ENCODE assay signal across 11 cellular contexts in the genomic region with DNA sequence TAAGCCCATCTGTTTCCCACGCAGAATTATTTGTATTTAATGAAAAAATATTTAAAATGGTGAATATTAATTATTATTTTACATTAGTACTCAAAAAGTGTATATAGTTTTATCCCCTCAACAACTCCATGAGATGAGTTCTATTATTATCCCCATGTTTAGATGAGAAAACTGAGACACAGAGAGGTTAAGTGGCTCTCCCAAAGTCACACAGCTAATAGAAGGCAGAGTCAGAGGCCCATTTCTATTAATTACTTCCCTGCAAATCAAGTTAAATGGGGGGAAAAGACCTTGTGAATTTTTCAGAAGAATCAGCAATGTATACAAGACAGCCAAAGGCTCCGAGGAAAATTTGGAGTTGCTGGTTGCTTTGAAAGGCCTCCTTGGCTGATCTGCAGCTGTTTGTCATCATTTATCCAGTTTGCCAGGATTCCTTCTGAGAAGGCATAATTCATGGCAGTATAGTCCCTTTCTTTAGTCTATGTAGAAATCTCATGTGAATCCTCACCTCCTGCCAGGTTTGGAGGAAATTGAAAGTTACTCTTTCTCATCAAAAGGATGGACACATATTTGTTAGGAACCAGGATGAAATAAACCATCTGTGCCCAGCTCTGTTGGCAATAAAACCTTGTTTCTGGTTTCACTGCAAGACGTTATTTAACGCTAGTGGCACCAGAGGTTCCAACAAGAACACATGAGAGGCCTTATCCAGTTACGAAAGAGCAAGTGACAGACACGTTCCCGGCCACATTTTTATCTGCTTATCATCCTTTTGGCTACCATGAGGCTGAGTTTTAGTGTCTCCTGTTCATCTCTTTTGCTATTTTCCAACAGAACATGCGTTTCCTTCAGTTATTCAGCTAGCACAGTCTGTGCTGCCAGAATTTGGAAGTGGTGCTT. TPM values are rescaled to one million over a fixed set of nuclear protein-coding genes. Genes with fewer than 3 reads are reported as not detected.
DNase-seq lines count a peak whose midpoint lies in the region; ATAC-seq and TF ChIP-seq lines count a peak whose summit lies in the region.
"Had no signal": no experiment of that assay in that cellular context is flagged by ENCODE, and none has a peak within 500 bp of the region (broad histone marks: within the 10 kb centered on the region; RNA-seq: fewer than 3 reads in every experiment).

No MANE protein-coding gene starts in this region.

- intact Hi-C loops in CD4-positive, alpha-beta memory T cell (cut with micrococcal nuclease), result loop anchor here (1.0 to 5.0 kb wide), 2 partner anchors 146 to 329 kb away; a partner anchor contains a TSS
- intact Hi-C loops in esophagus squamous epithelium (cut with DNase I), result loop anchor here (5.0 kb wide), 1 partner anchor 64 kb away; no protein-coding TSS in a partner anchor
- intact Hi-C loops in psoas muscle (cut with DNase I), result loop anchor here (2.0 to 10.0 kb wide), 4 partner anchors 64 to 356 kb away; no protein-coding TSS in a partner anchor

- peaks cover 47 to 62% (median 55%) of the 10 kb centered on the region in 4 donors for H3K4me1 Mint-ChIP-seq in CD4-positive, alpha-beta memory T cell

- no peaks in the 10 kb centered on the region for H3K9me3 ChIP-seq in CD4-positive, alpha-beta memory T cell (ENCODE audit: control insufficient read depth in 1 of 2, low read length in 2 of 2)
- H3K9me3 ChIP-seq in esophagus squamous epithelium (no peaks in the 10 kb centered on the region), psoas muscle (no peaks in the 10 kb centered on the region)

- no peaks in the 10 kb centered on the region for H3K36me3 Mint-ChIP-seq in CD4-positive, alpha-beta memory T cell
- H3K36me3 Mint-ChIP-seq: IgD-negative memory B cell had no signal

- CTCF ChIA-PET in CD4-positive, alpha-beta memory T cell (lab: Charles Lee; ENCODE audit: partially characterized antibody), result interaction anchor here (0.7 to 7.4 kb wide), 28 partner anchors 8 to 329 kb away, joined by 3 to 313 read pairs (median 13); no protein-coding TSS in a partner anchor

- no peak overlapping the region for H3K27ac ChIP-seq in CD4-positive, alpha-beta memory T cell (ENCODE audit: low read depth, low read length)
- peak overlapping the region; percentile 40 to 79 (median 53) for H3K27ac ChIP-seq in esophagus squamous epithelium
- H3K27ac ChIP-seq in psoas muscle, result peak overlapping the region; percentile 82

- ATAC-seq in psoas muscle (peak; percentile 60 to 90 (median 77)), GM18861 (IDR thresholded peaks at IDR 0.05; ENCODE audit: unreplicated experiment) (no peak)

- POLR2A ChIA-PET in CD4-positive, alpha-beta memory T cell (lab: Charles Lee; ENCODE audit: partially characterized antibody), result interaction anchor here (0.7 to 6.8 kb wide), 21 partner anchors 8 to 329 kb away, joined by 3 to 362 read pairs (median 13); no protein-coding TSS in a partner anchor

- no peaks in the 10 kb centered on the region for H3K36me3 ChIP-seq in CD4-positive, alpha-beta memory T cell (ENCODE audit: insufficient read depth, low read length)
- H3K36me3 ChIP-seq in esophagus squamous epithelium (no peaks in the 10 kb centered on the region), psoas muscle (ENCODE audit: insufficient read depth in 1 of 2, low read depth in 1 of 2) (no peaks in the 10 kb centered on the region)

- peak overlapping the region; percentile 80 to 90 (median 86) for H3K4me3 Mint-ChIP-seq in CD4-positive, alpha-beta memory T cell
- H3K4me3 Mint-ChIP-seq: IgD-negative memory B cell had no signal

- no peak for DNase-seq in CD4-positive, alpha-beta memory T cell
- DNase-seq in NOMO-1 treated with dmso at 0.1 percent for 144 hours (lab: John Stamatoyannopoulos, UW; ENCODE audit: unreplicated experiment) (peak; percentile 89), esophagus squamous epithelium (lab: John Stamatoyannopoulos, UW) (no peak), psoas muscle (no peak), globus pallidus (ENCODE audit: low spot score) (no peak), NCI-H146 (lab: John Stamatoyannopoulos, UW) (no peak), Ammon's horn (ENCODE audit: low spot score) (no peak)
- DNase-seq: NCI-H510A had no signal

- peaks cover 57% of the 10 kb centered on the region for H3K4me1 ChIP-seq in CD4-positive, alpha-beta memory T cell (ENCODE audit: insufficient read depth, low read length)
- H3K4me1 ChIP-seq in esophagus squamous epithelium (peaks cover 13 to 60% (median 19%) of the 10 kb centered on the region in 3 donors), psoas muscle (peaks cover 28% of the 10 kb centered on the region)

- no peak overlapping the region for H3K4me3 ChIP-seq in CD4-positive, alpha-beta memory T cell (ENCODE audit: low read length in 2 of 2)
- H3K4me3 ChIP-seq in esophagus squamous epithelium (peak overlapping the region in 2 of 4 donors; percentile 6 to 53), psoas muscle (peak overlapping the region; percentile 54)

- WGBS in esophagus squamous epithelium, 2 donors, result 40 to 49% methylated on average over 8 of the region's 8 CpGs
- 23 to 36% (median 26%) methylated on average over 8 of the region's 8 CpGs for WGBS in psoas muscle, 3 donors

- TF ChIP-seq CTCF in esophagus squamous epithelium (IDR thresholded peaks at IDR 0.05) (no peak), psoas muscle (IDR thresholded peaks at IDR 0.05) (no peak)

- no peaks in the 10 kb centered on the region for H3K27me3 ChIP-seq in CD4-positive, alpha-beta memory T cell (ENCODE audit: insufficient read depth, low read length)
- no peaks in the 10 kb centered on the region for H3K27me3 ChIP-seq in esophagus squamous epithelium
- no peaks in the 10 kb centered on the region for H3K27me3 ChIP-seq in psoas muscle (ENCODE audit: insufficient read depth in 3 of 3, low read length in 2 of 3)

- no peak for TF ChIP-seq POLR2A in esophagus squamous epithelium (IDR thresholded peaks at IDR 0.05)

- H3K27ac Mint-ChIP-seq in CD4-positive, alpha-beta memory T cell, result peak overlapping the region; percentile 78 to 96 (median 91)

- H3K9me3 Mint-ChIP-seq in CD4-positive, alpha-beta memory T cell, result no peaks in the 10 kb centered on the region
- H3K9me3 Mint-ChIP-seq: IgD-negative memory B cell; T-helper 2 cell treated with Interferon-gamma antibody and Interleukin-4, amounts not matched to agents 5 μg/mL and 100 μg/mL, for 36 hours had no signal

- no peaks in the 10 kb centered on the region for H3K27me3 Mint-ChIP-seq in CD4-positive, alpha-beta memory T cell

RNA-seq across cellular contexts. Expression of a gene that starts 0.6 kb away (rescaled TPM):
- 100 to 1,000 TPM; 571 to 596 TPM for total RNA-seq in CD4-positive, alpha-beta memory T cell
- polyA plus RNA-seq in CD4-positive, alpha-beta memory T cell, result 100 to 1,000 TPM; 184 to 414 TPM
- total RNA-seq in esophagus squamous epithelium (10 to 100 TPM in 3 of 4 donors, 1 to 10 TPM in 1; 2.8 to 14.1 (median 11.9) TPM), psoas muscle (1 to 10 TPM; 1.3 to 3.2 (median 2.3) TPM)
- polyA plus RNA-seq in psoas muscle, result under 1 TPM; 0.22 to 0.35 (median 0.25) TPM

Comparison
In these comparisons a context has a peak if more than half of its experiments do, and no peak if none do; other contexts are left out.
1. RNA of a gene that starts 0.6 kb away (total RNA-seq): 571 to 596 TPM in CD4-positive, alpha-beta memory T cell; 2.8 to 14.1 TPM in esophagus squamous epithelium and 1.3 to 3.2 TPM in psoas muscle; every median in the first group is over 10 times any median in the second.